11 cellular contexts compared by ENCODE assay signal in the genomic region with DNA sequence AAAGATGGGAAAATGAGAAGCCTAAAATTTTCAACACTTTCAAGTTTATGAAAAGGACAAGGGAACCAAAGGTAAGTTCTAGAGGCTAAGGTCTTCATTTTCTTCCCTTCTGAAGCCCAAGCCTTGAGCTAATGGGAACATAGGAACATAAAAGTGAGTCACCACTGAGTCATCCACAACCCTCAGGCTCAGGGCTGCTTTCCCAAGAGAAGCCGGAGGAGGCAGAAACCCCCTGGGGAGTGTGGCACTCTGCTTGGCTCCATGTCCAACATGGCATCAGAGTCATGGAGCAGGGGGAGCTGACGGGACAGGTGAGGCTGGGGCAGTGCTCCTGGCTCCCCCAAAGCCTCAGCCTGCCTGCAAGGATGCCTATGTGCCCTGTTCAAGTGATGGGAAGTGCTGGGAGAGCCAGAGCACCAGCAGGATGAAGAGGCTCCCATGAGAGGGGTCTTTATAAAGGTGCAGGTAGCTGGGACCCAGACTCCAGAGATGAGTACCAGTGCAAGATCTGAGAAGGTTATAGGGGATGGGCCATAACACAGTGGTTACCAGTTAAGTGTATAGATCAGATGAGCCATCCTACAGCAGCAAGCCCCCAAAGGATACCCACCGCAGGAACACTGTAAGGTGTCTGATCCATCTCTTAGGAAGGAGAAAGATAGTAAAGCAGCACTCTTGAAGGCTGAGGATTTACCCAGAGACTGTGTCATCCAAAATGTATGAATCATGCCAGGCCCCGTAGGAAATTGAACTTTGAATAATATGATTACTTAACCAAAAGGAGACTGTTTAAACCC. TPM values are rescaled to one million over a fixed set of nuclear protein-coding genes. Genes with fewer than 3 reads are reported as not detected.
A peak's percentile ranks its signal among the peaks of the same experiment; 100 is the strongest.
DNase-seq lines count a peak whose midpoint lies in the region; ATAC-seq and TF ChIP-seq lines count a peak whose summit lies in the region.
"Had no signal": no experiment of that assay in that cellular context is flagged by ENCODE, and none has a peak within 500 bp of the region (broad histone marks: within the 10 kb centered on the region; RNA-seq: fewer than 3 reads in every experiment).

No MANE protein-coding gene starts in this region.

- intact Hi-C loops in Panc1 (cut with micrococcal nuclease; ENCODE audit: unreplicated experiment), result no loop called here
- intact Hi-C loops in esophagus muscularis mucosa (cut with DNase I), result no loop called here

- 68% methylated on average over 4 of the region's 4 CpGs for WGBS in esophagus muscularis mucosa
- 46 to 55% methylated on average over 4 of the region's 4 CpGs for WGBS in tibial nerve, 2 donors

- no peaks in the 10 kb centered on the region for H3K36me3 ChIP-seq in Panc1 (ENCODE audit: control insufficient read depth, insufficient read depth, low read length)
- no peaks in the 10 kb centered on the region for H3K36me3 ChIP-seq in esophagus muscularis mucosa
- H3K36me3 ChIP-seq in right atrium auricular region, result no peaks in the 10 kb centered on the region
- no peaks in the 10 kb centered on the region for H3K36me3 ChIP-seq in tibial nerve

- CTCF ChIA-PET in Panc1 (lab: Charles Lee), result interaction anchor here (0.6 to 1.2 kb wide), 3 partner anchors 13 to 658 kb away, joined by 3 to 4 read pairs (median 4); no protein-coding TSS in a partner anchor

- H3K4me1 ChIP-seq in Panc1 (ENCODE audit: control insufficient read depth, insufficient read depth, low read length) (peaks cover 16% of the 10 kb centered on the region), esophagus muscularis mucosa (no peaks in the 10 kb centered on the region), right atrium auricular region (no peaks in the 10 kb centered on the region), tibial nerve (no peaks in the 10 kb centered on the region)

- H3K4me3 ChIP-seq in Panc1 (ENCODE audit: low read depth in 2 of 2, low read length in 2 of 2) (no peak overlapping the region), esophagus muscularis mucosa (no peak overlapping the region), right atrium auricular region (no peak overlapping the region), tibial nerve (no peak overlapping the region)

- H3K27me3 ChIP-seq in Panc1 (ENCODE audit: control insufficient read depth, insufficient read depth, low read length) (no peaks in the 10 kb centered on the region), esophagus muscularis mucosa (peaks cover 0 to 9% (median 0%) of the 10 kb centered on the region in 4 donors), right atrium auricular region (no peaks in the 10 kb centered on the region), tibial nerve (no peaks in the 10 kb centered on the region)

- in situ Hi-C loops in Panc1 (cut with HindIII; ENCODE audit: low pct_unique_long_range_greater_than_20kb, low sequenced_read_pairs), result no loop called here

- ATAC-seq in Panc1 (peak; percentile 99), HG02852 (IDR thresholded peaks at IDR 0.05; ENCODE audit: unreplicated experiment) (no peak)

- no peak for TF ChIP-seq CTCF in Panc1 (IDR thresholded peaks at IDR 0.05)
- no peak for TF ChIP-seq CTCF in esophagus muscularis mucosa (IDR thresholded peaks at IDR 0.05)
- TF ChIP-seq CTCF in right atrium auricular region (IDR thresholded peaks at IDR 0.05), result no peak
- no peak for TF ChIP-seq CTCF in tibial nerve (IDR thresholded peaks at IDR 0.05)

- TF ChIP-seq EP300 in esophagus muscularis mucosa (IDR thresholded peaks at IDR 0.05), result no peak
- TF ChIP-seq EP300 in tibial nerve (IDR thresholded peaks at IDR 0.05), result no peak

- H3K27ac ChIP-seq in Panc1 (ENCODE audit: low read length) (peak overlapping the region; percentile 45; the same call in 1 of the 2 replicates), esophagus muscularis mucosa (replicated peaks in 1 of 4) (no peak overlapping the region), right atrium auricular region (no peak overlapping the region), tibial nerve (no peak overlapping the region)

- BruUV-seq in Panc1 (replicated peaks; lab: Mats Ljungman, UMichigan), result no TSS peak

- no peak for TF ChIP-seq POLR2A in esophagus muscularis mucosa (IDR thresholded peaks at IDR 0.05; ENCODE audit: low read depth)
- no peak for TF ChIP-seq POLR2A in tibial nerve (IDR thresholded peaks at IDR 0.05)

- peak; percentile 13 for DNase-seq in GOT3 (lab: John Stamatoyannopoulos, UW)
- peak; percentile 57 for DNase-seq in Panc1 (ENCODE audit: low read depth, low spot score)
- peak; percentile 81 for DNase-seq in esophagus muscularis mucosa (ENCODE audit: extremely low spot score)
- DNase-seq in renal cortical epithelial cell (ENCODE audit: low read depth), result peak; percentile 98
- DNase-seq in right atrium auricular region (ENCODE audit: low spot score), result no peak
- no peak for DNase-seq in tibial nerve (ENCODE audit: low spot score in 2 of 2)
- DNase-seq in NCI-H1930 (lab: John Stamatoyannopoulos, UW), result no peak
- DNase-seq: activated naive CD4-positive, alpha-beta T cell treated with anti-CD3 and anti-CD28 coated beads, Interleukin-2, amount 50 U/mL, for 16 hours; KG1; T-helper 1 cell had no signal

- no peaks in the 10 kb centered on the region; the same call in 1 of the 2 replicates for H3K9me3 ChIP-seq in Panc1 (ENCODE audit: control insufficient read depth, insufficient read depth, low read depth, low read length)
- no peaks in the 10 kb centered on the region for H3K9me3 ChIP-seq in esophagus muscularis mucosa
- H3K9me3 ChIP-seq in right atrium auricular region, result peaks cover 0 to 7% of the 10 kb centered on the region in 2 donors
- peaks cover 0 to 11% (median 0%) of the 10 kb centered on the region in 4 donors for H3K9me3 ChIP-seq in tibial nerve

- POLR2A ChIA-PET in Panc1 (lab: Charles Lee), result no interaction called here

RNA-seq across cellular contexts. Expression of a gene that starts 31.8 kb away (rescaled TPM):
- total RNA-seq in Panc1 (2021; ENCODE audit: unreplicated experiment), result not detected
- 0.17 TPM for polyA plus RNA-seq in Panc1 (2012; ENCODE audit: insufficient read length)
- total RNA-seq in esophagus muscularis mucosa, result 1 to 10 TPM; 3.7 to 7.2 (median 4.5) TPM
- 0.35 and 2.7 TPM in 2 replicates for total RNA-seq in renal cortical epithelial cell
- under 1 TPM; 0.08 to 0.11 TPM for total RNA-seq in right atrium auricular region
- 1 to 10 TPM; 1.2 to 7.0 (median 5.4) TPM for total RNA-seq in tibial nerve

Comparison
In these comparisons a context has a peak if more than half of its experiments do, and no peak if none do; other contexts are left out.
1. DNase-seq: peak in GOT3 (single experiment), Panc1 (single experiment), esophagus muscularis mucosa (single experiment) and renal cortical epithelial cell (single experiment); none in right atrium auricular region (single experiment), tibial nerve (0 of 2) and NCI-H1930 (0 of 2).